ENCODE assay signal across 1 cellular context in the genomic region with DNA sequence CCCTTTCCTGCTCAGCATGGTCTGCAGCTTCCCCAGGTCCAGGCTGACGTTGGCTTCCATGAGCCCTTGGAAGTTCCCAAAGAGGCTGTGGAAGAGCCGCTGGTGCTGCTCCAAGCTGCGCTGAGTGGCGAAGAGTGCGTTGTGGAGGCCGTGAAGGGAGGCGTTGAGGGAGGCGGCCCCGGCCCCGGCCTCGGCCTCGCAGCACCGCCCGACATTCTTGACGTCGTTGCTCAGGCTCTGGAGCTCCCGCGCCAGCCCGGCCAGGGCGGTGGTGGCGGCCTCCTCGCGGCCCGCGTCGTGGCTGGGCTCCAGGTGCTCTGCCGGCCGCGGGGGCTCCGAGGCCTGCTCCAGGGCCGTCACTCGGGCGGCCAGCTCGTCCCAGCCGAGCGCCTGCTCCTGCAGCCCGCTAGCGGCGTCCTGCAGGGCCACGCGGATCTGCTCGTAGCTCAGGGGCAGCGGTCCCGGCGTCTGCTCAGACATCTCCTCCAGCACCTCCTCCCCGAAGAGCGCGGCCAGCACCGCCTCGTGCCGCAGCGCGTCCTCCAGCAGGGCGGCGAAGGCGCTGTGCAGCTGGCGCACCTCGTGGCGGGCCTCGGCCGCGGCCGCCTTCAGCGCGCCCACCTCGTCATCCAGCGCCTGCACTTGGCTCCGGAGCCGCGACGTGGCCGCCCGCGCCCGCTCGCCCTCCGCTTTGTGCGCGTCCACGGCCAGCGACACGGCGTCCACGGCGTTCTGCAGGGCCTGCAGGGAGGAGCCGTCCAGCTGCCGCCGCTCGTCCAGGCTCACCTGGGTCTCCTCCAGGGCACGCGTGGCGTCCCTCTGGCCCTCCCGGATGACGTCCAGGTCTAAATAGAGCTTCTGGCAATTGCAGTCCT.
TF ChIP-seq lines count a peak whose summit lies in the region.

No MANE protein-coding gene starts in this region.

TF ChIP-seq in K562, 482 proteins besides CTCF, POLR2A, EP300 and RAD21:
- TF ChIP-seq, protein P1, sequence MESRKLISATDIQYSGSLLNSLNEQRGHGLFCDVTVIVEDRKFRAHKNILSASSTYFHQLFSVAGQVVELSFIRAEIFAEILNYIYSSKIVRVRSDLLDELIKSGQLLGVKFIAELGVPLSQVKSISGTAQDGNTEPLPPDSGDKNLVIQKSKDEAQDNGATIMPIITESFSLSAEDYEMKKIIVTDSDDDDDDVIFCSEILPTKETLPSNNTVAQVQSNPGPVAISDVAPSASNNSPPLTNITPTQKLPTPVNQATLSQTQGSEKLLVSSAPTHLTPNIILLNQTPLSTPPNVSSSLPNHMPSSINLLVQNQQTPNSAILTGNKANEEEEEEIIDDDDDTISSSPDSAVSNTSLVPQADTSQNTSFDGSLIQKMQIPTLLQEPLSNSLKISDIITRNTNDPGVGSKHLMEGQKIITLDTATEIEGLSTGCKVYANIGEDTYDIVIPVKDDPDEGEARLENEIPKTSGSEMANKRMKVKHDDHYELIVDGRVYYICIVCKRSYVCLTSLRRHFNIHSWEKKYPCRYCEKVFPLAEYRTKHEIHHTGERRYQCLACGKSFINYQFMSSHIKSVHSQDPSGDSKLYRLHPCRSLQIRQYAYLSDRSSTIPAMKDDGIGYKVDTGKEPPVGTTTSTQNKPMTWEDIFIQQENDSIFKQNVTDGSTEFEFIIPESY (CRISPR knock-in tag; IDR thresholded peaks at IDR 0.05) = peak; percentile 75
- no peak for TF ChIP-seq HDAC3 (IDR thresholded peaks at IDR 0.05; ENCODE audit: borderline replicate concordance, partially characterized antibody)
